In the genomic region with DNA sequence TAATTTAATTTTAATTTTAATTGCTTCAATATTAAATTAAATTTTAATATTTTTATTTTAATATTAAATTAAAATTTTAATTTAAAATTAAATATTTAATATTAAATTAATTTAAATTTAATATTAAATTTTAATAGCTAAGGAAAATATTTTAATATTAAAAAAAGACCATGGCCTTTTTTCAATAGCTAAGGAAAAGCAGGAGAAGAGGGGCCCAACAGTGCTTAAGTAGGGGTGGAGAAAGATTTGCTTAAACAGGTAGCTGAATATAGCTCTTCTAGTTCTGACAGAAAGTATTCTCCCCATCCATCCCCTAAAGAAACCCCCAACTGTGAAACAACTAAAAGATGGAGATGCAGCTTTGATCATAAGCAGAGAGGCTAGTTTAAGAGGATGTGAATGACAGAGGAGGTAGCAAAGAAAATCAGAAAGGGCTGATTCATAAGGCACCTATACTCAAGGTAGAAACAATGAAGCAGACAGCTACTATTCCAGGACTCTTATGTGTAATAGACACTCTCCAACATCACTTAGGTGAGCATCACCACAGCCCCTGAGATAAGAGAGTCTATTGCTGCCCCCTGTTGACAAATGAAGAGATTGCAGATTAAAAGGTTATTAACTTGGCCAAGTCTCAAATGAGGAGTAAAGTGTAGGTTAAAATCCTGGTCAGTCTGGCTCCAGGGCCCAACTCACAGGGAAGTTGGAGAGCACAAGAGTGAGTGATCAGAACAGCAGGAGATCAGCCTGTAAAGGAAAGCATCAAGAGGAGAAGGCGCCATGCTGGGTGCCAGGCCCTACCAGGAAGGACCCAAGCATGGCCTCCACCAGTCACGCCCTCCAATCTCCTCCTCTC, we compare ENCODE assay signal across 8 cellular contexts. TPM values are rescaled to one million over a fixed set of nuclear protein-coding genes. Genes with fewer than 3 reads are reported as not detected.
DNase-seq lines count a peak whose midpoint lies in the region; ATAC-seq and TF ChIP-seq lines count a peak whose summit lies in the region.

No MANE protein-coding gene starts in this region.

- H3K4me3 ChIP-seq in prostate gland = no peak overlapping the region

- ATAC-seq in HG02610 (IDR thresholded peaks at IDR 0.05; ENCODE audit: unreplicated experiment) (peak; percentile 62), foreskin keratinocyte (peak; percentile 91), GM18511 (IDR thresholded peaks at IDR 0.05; ENCODE audit: unreplicated experiment) (no peak), HG02678 (IDR thresholded peaks at IDR 0.05; ENCODE audit: unreplicated experiment) (no peak)

- H3K27me3 Mint-ChIP-seq in activated CD4-positive, alpha-beta memory T cell treated with anti-CD3 and anti-CD28 coated beads for 36 hours = no peaks in the 10 kb centered on the region

- H3K4me3 Mint-ChIP-seq in activated CD4-positive, alpha-beta memory T cell treated with anti-CD3 and anti-CD28 coated beads for 36 hours = no peak overlapping the region

- no peaks in the 10 kb centered on the region for H3K36me3 ChIP-seq in prostate gland

- CTCF ChIA-PET in activated CD4-positive, alpha-beta memory T cell treated with anti-CD3 and anti-CD28 coated beads for 36 hours (lab: Charles Lee) = interaction anchor here (0.6 to 13.2 kb wide), 47 partner anchors 8 to 1895 kb away, joined by 3 to 257 read pairs (median 4); a partner anchor contains a TSS

- no peaks in the 10 kb centered on the region for H3K9me3 ChIP-seq in prostate gland

- peaks cover 22% of the 10 kb centered on the region for H3K4me1 Mint-ChIP-seq in activated CD4-positive, alpha-beta memory T cell treated with anti-CD3 and anti-CD28 coated beads for 36 hours (ENCODE audit: low read depth)

- no peak overlapping the region for H3K27ac ChIP-seq in foreskin keratinocyte
- no peak overlapping the region for H3K27ac ChIP-seq in prostate gland

- H3K27me3 ChIP-seq in foreskin keratinocyte (no peaks in the 10 kb centered on the region), prostate gland (replicated peaks; ENCODE audit: insufficient read depth) (no peaks in the 10 kb centered on the region)

- no peak for TF ChIP-seq POLR2A in prostate gland (IDR thresholded peaks at IDR 0.05)

- H3K4me1 ChIP-seq in foreskin keratinocyte (no peaks in the 10 kb centered on the region), prostate gland (replicated peaks) (no peaks in the 10 kb centered on the region)

- H3K9me3 Mint-ChIP-seq in activated CD4-positive, alpha-beta memory T cell treated with anti-CD3 and anti-CD28 coated beads for 36 hours = no peaks in the 10 kb centered on the region

- peak; percentile 69 for DNase-seq in EH (ENCODE audit: low read depth)
- peak; percentile 73 for DNase-seq in NCI-H345 (lab: John Stamatoyannopoulos, UW)
- DNase-seq in activated CD4-positive, alpha-beta memory T cell treated with anti-CD3 and anti-CD28 coated beads for 36 hours = no peak
- peak in 1 of 2 donors; percentile 62 for DNase-seq in foreskin keratinocyte
- peak; percentile 47 for DNase-seq in prostate gland (ENCODE audit: low spot score)

- POLR2A ChIA-PET in activated CD4-positive, alpha-beta memory T cell treated with anti-CD3 and anti-CD28 coated beads for 36 hours (lab: Charles Lee) = interaction anchor here (0.6 to 1.2 kb wide), 3 partner anchors 10 to 150 kb away, joined by 3 to 4 read pairs (median 3); a partner anchor contains a TSS

- H3K27ac Mint-ChIP-seq in activated CD4-positive, alpha-beta memory T cell treated with anti-CD3 and anti-CD28 coated beads for 36 hours = peak overlapping the region; percentile 49

- intact Hi-C loops in activated CD4-positive, alpha-beta memory T cell treated with anti-CD3 and anti-CD28 coated beads for 36 hours (cut with micrococcal nuclease) = loop anchor here (1.0 to 5.0 kb wide), 4 partner anchors 11 to 337 kb away; no protein-coding TSS in a partner anchor
- intact Hi-C loops in prostate gland (cut with DNase I) = loop anchor here (5.0 kb wide), 2 partner anchors 92 to 337 kb away; no protein-coding TSS in a partner anchor

- peaks cover 21% of the 10 kb centered on the region for H3K36me3 Mint-ChIP-seq in activated CD4-positive, alpha-beta memory T cell treated with anti-CD3 and anti-CD28 coated beads for 36 hours

- 97% methylated on average over 2 of the region's 2 CpGs for WGBS in prostate gland

- TF ChIP-seq CTCF in foreskin keratinocyte (conservative IDR thresholded peaks at IDR 0.05) = peak; percentile 92
- TF ChIP-seq CTCF in prostate gland (IDR thresholded peaks at IDR 0.05) = peak; percentile 39 to 71 (median 66)

RNA-seq across cellular contexts. Expression of a gene that starts 7.8 kb away (rescaled TPM):
- total RNA-seq in activated CD4-positive, alpha-beta memory T cell treated with anti-CD3 and anti-CD28 coated beads for 36 hours = 100 to 1,000 TPM; 175 to 180 TPM
- total RNA-seq in foreskin keratinocyte (152 and 162 TPM in 2 replicates), prostate gland (100 to 1,000 TPM; 348 to 418 TPM)
- polyA plus RNA-seq in foreskin keratinocyte = 361 and 378 TPM in 2 replicates

RNA-seq across cellular contexts. Expression of a gene that starts 8.8 kb away (rescaled TPM):
- not detected for total RNA-seq in activated CD4-positive, alpha-beta memory T cell treated with anti-CD3 and anti-CD28 coated beads for 36 hours
- total RNA-seq in foreskin keratinocyte (0.28 and 0.34 TPM in 2 replicates), prostate gland (under 1 TPM; 0.27 to 0.62 TPM)
- polyA plus RNA-seq in foreskin keratinocyte = 0.18 and 0.47 TPM in 2 replicates

RNA-seq across cellular contexts. Expression of a gene that starts 18.2 kb away (rescaled TPM):
- 1 to 10 TPM in 1 of 2 experiments, under 1 TPM in 1; 0.53 to 1.3 TPM for total RNA-seq in activated CD4-positive, alpha-beta memory T cell treated with anti-CD3 and anti-CD28 coated beads for 36 hours
- total RNA-seq in foreskin keratinocyte (0.07 and 0.10 TPM in 2 replicates), prostate gland (1 to 10 TPM in 1 of 2 donors, under 1 TPM in 1; 0.96 to 4.0 TPM)
- 0.06 TPM in 2 replicates for polyA plus RNA-seq in foreskin keratinocyte

RNA-seq across cellular contexts. Expression of a gene that starts 31.2 kb away (rescaled TPM):
- total RNA-seq in activated CD4-positive, alpha-beta memory T cell treated with anti-CD3 and anti-CD28 coated beads for 36 hours = 10 to 100 TPM; 10.4 to 10.7 TPM
- total RNA-seq in foreskin keratinocyte = 4.3 and 6.7 TPM in 2 replicates
- polyA plus RNA-seq in foreskin keratinocyte = 6.9 and 10.2 TPM in 2 replicates
- total RNA-seq in prostate gland = 1 to 10 TPM; 1.7 to 1.8 TPM

RNA-seq across cellular contexts. Expression of a gene that starts 39.3 kb away (rescaled TPM):
- total RNA-seq in activated CD4-positive, alpha-beta memory T cell treated with anti-CD3 and anti-CD28 coated beads for 36 hours = 1 to 10 TPM; 1.4 to 1.5 TPM
- total RNA-seq in foreskin keratinocyte (0.21 and 0.24 TPM in 2 replicates), prostate gland (1 to 10 TPM; 1.8 to 2.3 TPM)
- 0.30 and 0.65 TPM in 2 replicates for polyA plus RNA-seq in foreskin keratinocyte

Comparison
In these comparisons a context has a peak if more than half of its experiments do, and no peak if none do; other contexts are left out.
1. ATAC-seq: peak in HG02610 (single experiment) and foreskin keratinocyte (single experiment); none in GM18511 (single experiment) and HG02678 (single experiment).